8 cellular contexts compared by ENCODE assay signal in the genomic region with DNA sequence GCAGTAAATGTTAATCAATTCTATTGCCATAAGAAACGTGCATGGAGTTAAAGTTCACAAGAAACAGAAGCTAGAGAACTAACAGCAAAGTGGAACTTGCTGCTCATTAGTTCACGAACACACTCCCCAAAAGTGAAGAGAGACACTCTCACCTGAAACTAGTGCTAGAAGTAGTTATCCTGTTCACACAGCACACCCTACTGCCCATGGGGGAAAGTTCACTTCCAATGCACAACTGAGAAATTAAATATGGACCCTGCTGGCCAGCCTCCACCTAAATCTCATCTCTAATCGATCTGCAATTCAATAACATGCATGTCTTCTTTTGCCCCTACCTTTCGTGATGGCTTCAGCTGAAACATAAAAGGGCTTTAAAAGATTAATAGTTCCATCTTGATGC. TPM values are rescaled to one million over a fixed set of nuclear protein-coding genes. Genes with fewer than 3 reads are reported as not detected.
DNase-seq lines count a peak whose midpoint lies in the region; ATAC-seq and TF ChIP-seq lines count a peak whose summit lies in the region.

No MANE protein-coding gene starts in this region.

- H3K27me3 ChIP-seq in Caco-2 (replicated peaks; ENCODE audit: control insufficient read depth, insufficient read depth, low read length): no peaks in the 10 kb centered on the region

- DNase-seq in Caco-2: peak in 1 of 2 experiments; percentile 58
- DNase-seq in UCSD-AML1 (lab: John Stamatoyannopoulos, UW; ENCODE audit: unreplicated experiment): peak; percentile 17
- DNase-seq in fibroblast of mammary gland (ENCODE audit: low read depth): peak; percentile 50
- DNase-seq in renal cortical epithelial cell (ENCODE audit: low read depth): peak; percentile 43
- no peak for DNase-seq in NK-92 (lab: John Stamatoyannopoulos, UW; ENCODE audit: unreplicated experiment)
- no peak for DNase-seq in NCI-H2171 (lab: John Stamatoyannopoulos, UW)

- ATAC-seq in GM19043 (IDR thresholded peaks at IDR 0.05; ENCODE audit: low read depth, unreplicated experiment) (peak; percentile 83), HG03280 (IDR thresholded peaks at IDR 0.05; ENCODE audit: unreplicated experiment) (peak; percentile 74)

- H3K4me3 Mint-ChIP-seq in Caco-2 (ENCODE audit: unreplicated experiment): no peak overlapping the region

- POLR2A ChIA-PET in Caco-2 (lab: Charles Lee): no interaction called here

- no peaks in the 10 kb centered on the region for H3K9me3 ChIP-seq in Caco-2

- H3K4me3 ChIP-seq in Caco-2 (ENCODE audit: low read depth, low read length): no peak overlapping the region
- no peak overlapping the region for H3K4me3 ChIP-seq in fibroblast of mammary gland (ENCODE audit: control insufficient read depth, low read depth, low read length)

- H3K4me1 ChIP-seq in Caco-2: peaks cover 15% of the 10 kb centered on the region

- H3K27ac Mint-ChIP-seq in Caco-2 (ENCODE audit: unreplicated experiment): no peak overlapping the region

- CTCF ChIA-PET in Caco-2 (lab: Charles Lee): interaction anchor here (1.6 to 1.7 kb wide), 3 partner anchors 15 to 263 kb away, joined by 4 to 7 read pairs (median 6); no protein-coding TSS in a partner anchor

- no peaks in the 10 kb centered on the region for H3K27me3 Mint-ChIP-seq in Caco-2 (ENCODE audit: insufficient read depth, unreplicated experiment)

- no peaks in the 10 kb centered on the region for H3K36me3 ChIP-seq in Caco-2 (ENCODE audit: control insufficient read depth, insufficient read depth, low read length)

- H3K9me3 Mint-ChIP-seq in Caco-2 (ENCODE audit: unreplicated experiment): no peaks in the 10 kb centered on the region

- TF ChIP-seq CTCF in Caco-2 (IDR thresholded peaks at IDR 0.05; ENCODE audit: insufficient read depth in 1 of 2, low read depth in 1 of 2, low read length in 1 of 2, severe bottlenecking in 1 of 2, unreplicated experiment in 1 of 2): peak; percentile 53 to 57
- TF ChIP-seq CTCF in fibroblast of mammary gland (conservative IDR thresholded peaks at IDR 0.05; ENCODE audit: control insufficient read depth, insufficient read depth, low read depth, low read length): peak; percentile 70

- intact Hi-C loops in Caco-2 (cut with micrococcal nuclease; ENCODE audit: unreplicated experiment): loop anchor here (1.0 to 5.0 kb wide), 5 partner anchors 101 to 304 kb away; no protein-coding TSS in a partner anchor

- no TSS peak for BruUV-seq in Caco-2 (replicated peaks; lab: Mats Ljungman, UMichigan)

- no peaks in the 10 kb centered on the region for H3K36me3 Mint-ChIP-seq in Caco-2 (ENCODE audit: insufficient read depth, unreplicated experiment)

- H3K4me1 Mint-ChIP-seq in Caco-2 (ENCODE audit: low read depth, unreplicated experiment): peaks cover 18% of the 10 kb centered on the region

RNA-seq across cellular contexts. Expression of a gene that starts 39.4 kb away (rescaled TPM):
- total RNA-seq in Caco-2 (2022) (43.2 and 47.5 TPM in 2 replicates), renal cortical epithelial cell (20.8 and 24.5 TPM in 2 replicates)

Comparison
In these comparisons a context has a peak if more than half of its experiments do, and no peak if none do; other contexts are left out.
1. DNase-seq: peak in UCSD-AML1 (single experiment), fibroblast of mammary gland (single experiment) and renal cortical epithelial cell (single experiment); none in NK-92 (single experiment) and NCI-H2171 (single experiment).